6 cellular contexts compared by ENCODE assay signal in genomic region chr4:122121593-122121992, GRCh38.
"Had no signal": no experiment of that assay in that cellular context is flagged by ENCODE, and none has a peak within 500 bp of the region (broad histone marks: within the 10 kb centered on the region; RNA-seq: fewer than 3 reads in every experiment).

No MANE protein-coding gene starts in this region.

- H3K27ac Mint-ChIP-seq: IgD-negative memory B cell had no signal

- FAIRE-seq: HTR-8/SVneo had no signal

- H3K4me2 ChIP-seq: KMS-11 had no signal

- DNase-seq: KBM-7, KG1 had no signal

- H3K4me3 Mint-ChIP-seq: IgD-negative memory B cell had no signal

- H3K9ac ChIP-seq: KMS-11 had no signal

- H3K27ac ChIP-seq: HL-60, KMS-11 had no signal
